Comparison of ENCODE assay signal across 9 cellular contexts in the genomic region with DNA sequence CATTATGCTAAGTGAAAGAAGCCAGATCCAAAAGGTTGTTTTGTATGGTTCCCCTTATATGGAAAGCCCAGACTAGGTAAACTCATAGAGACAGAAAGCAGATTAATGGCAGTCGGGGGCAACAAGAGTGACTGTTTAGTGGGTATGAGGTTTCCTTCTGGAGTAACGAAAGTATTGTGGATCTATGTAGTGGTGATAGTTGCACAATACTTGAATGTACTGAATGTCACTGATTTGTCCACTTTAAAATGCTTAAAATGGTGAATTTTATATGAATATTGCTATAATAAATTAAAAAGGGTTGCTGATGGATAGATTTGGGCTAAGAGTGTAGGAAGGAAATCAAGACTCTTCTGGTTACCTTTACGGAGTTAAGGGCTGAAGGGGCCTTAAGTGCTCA. TPM values are rescaled to one million over a fixed set of nuclear protein-coding genes. Genes with fewer than 3 reads are reported as not detected.
"Had no signal": no experiment of that assay in that cellular context is flagged by ENCODE, and none has a peak within 500 bp of the region (broad histone marks: within the 10 kb centered on the region; RNA-seq: fewer than 3 reads in every experiment).

No MANE protein-coding gene starts in this region.

- H3K27ac ChIP-seq: KMS-11 had no signal

- ATAC-seq: GM23338 had no signal

- H3K4me3 ChIP-seq: GM23338 had no signal

- H2AFZ ChIP-seq: GM23338 had no signal

- DNase-seq: H9, HCEC 1CT, KBM-7 had no signal

- H3K9ac ChIP-seq: KMS-11 had no signal

- FAIRE-seq: H1, H54, HTR-8/SVneo had no signal

- H3K4me2 ChIP-seq: GM23338, KMS-11 had no signal

RNA-seq across cellular contexts. Expression of a gene that starts 21.5 kb away (rescaled TPM):
- total RNA-seq: HT-29 had no signal
